ENCODE assay signal across 23 cellular contexts in the genomic region with DNA sequence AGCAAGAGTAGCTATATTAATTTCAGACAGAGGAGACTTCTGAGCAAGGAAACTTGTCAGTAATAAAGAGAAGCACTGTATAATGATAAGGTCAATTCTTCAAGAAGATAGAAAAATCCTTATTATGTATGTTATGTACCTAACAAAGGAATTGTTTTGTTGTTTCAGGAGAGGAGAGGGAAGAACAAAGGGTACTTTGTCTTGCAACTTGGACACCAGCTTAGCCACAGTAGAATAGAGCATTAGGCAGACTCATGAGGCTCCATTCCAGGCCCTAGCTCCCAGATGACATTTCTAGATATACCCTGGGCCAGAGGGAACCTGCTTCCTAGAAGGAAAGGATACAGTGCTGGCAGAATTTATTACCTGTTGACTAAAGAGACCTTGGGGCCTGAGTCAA.
"Had no signal": no experiment of that assay in that cellular context is flagged by ENCODE, and none has a peak within 500 bp of the region (broad histone marks: within the 10 kb centered on the region; RNA-seq: fewer than 3 reads in every experiment).

No MANE protein-coding gene starts in this region.

- H3K27me3 Mint-ChIP-seq: activated CD4-positive, alpha-beta memory T cell treated with anti-CD3 and anti-CD28 coated beads for 36 hours; activated CD4-positive, alpha-beta T cell treated with anti-CD3 and anti-CD28 coated beads, Interleukin-2, amount 10 ng/mL, durations not matched to agents 7 days and 5 days; activated naive CD8-positive, alpha-beta T cell treated with anti-CD3 and anti-CD28 coated beads for 36 hours; activated T-helper 17 cell treated with anti-CD3 and anti-CD28 coated beads, Interleukin-2, amount 50 U/mL, for 72 hours had no signal

- H3K4me3 Mint-ChIP-seq: activated CD4-positive, alpha-beta memory T cell treated with anti-CD3 and anti-CD28 coated beads for 36 hours; activated CD4-positive, alpha-beta T cell treated with anti-CD3 and anti-CD28 coated beads, Interleukin-2, amount 10 ng/mL, durations not matched to agents 7 days and 5 days; activated naive CD4-positive, alpha-beta T cell treated with anti-CD3 and anti-CD28 coated beads for 36 hours; activated naive CD8-positive, alpha-beta T cell treated with anti-CD3 and anti-CD28 coated beads for 36 hours; activated T-helper 17 cell treated with anti-CD3 and anti-CD28 coated beads, Interleukin-2, amount 50 U/mL, for 72 hours; T-cell had no signal

- H3K36me3 Mint-ChIP-seq: activated CD4-positive, alpha-beta memory T cell treated with anti-CD3 and anti-CD28 coated beads for 36 hours; T-cell had no signal

- H3K9me3 Mint-ChIP-seq: activated CD4-positive, alpha-beta memory T cell treated with anti-CD3 and anti-CD28 coated beads for 36 hours; activated CD4-positive, alpha-beta T cell treated with anti-CD3 and anti-CD28 coated beads, Interleukin-2, amount 10 ng/mL, durations not matched to agents 7 days and 5 days; activated naive CD4-positive, alpha-beta T cell treated with anti-CD3 and anti-CD28 coated beads for 36 hours; activated naive CD8-positive, alpha-beta T cell treated with anti-CD3 and anti-CD28 coated beads for 36 hours; activated T-helper 17 cell treated with anti-CD3 and anti-CD28 coated beads, Interleukin-2, amount 50 U/mL, for 72 hours; T-cell had no signal

- DNase-seq: activated CD4-positive, alpha-beta memory T cell treated with anti-CD3 and anti-CD28 coated beads for 36 hours; activated CD4-positive, alpha-beta T cell treated with anti-CD3 and anti-CD28 coated beads, Interleukin-2, amount 10 ng/mL, durations not matched to agents 7 days and 5 days; activated CD4-positive, CD25-positive, alpha-beta regulatory T cell; activated CD8-positive, alpha-beta memory T cell treated with anti-CD3 and anti-CD28 coated beads for 24 hours; activated gamma-delta T cell; activated naive CD4-positive, alpha-beta T cell treated with anti-CD3 and anti-CD28 coated beads for 36 hours; activated naive CD8-positive, alpha-beta T cell treated with anti-CD3 and anti-CD28 coated beads for 36 hours; activated T-cell treated with anti-CD3 and anti-CD28 coated beads, Interleukin-2, amount 50 U/mL, for 48 hours; brain microvascular endothelial cell; MG63; MV-4-11; NCI-H1092 treated with DMSO at 0.1 percent for 48 hours; NCI-H1417 treated with DMSO at 0.1 percent for 48 hours; NCI-H1694; NCI-H2029 treated with DMSO at 0.1 percent for 48 hours; NCI-H345; NCI-H510A; NCI-H526 treated with DMSO at 0.1 percent for 48 hours; SHP77 treated with DMSO at 0.1 percent for 48 hours; T-cell; T-helper 2 cell; T1000 had no signal

- ATAC-seq: activated T-helper 17 cell treated with anti-CD3 and anti-CD28 coated beads, Interleukin-2, amount 50 U/mL, for 72 hours; T-cell had no signal

- H3K27ac Mint-ChIP-seq: activated CD4-positive, alpha-beta memory T cell treated with anti-CD3 and anti-CD28 coated beads for 36 hours; activated CD4-positive, alpha-beta T cell treated with anti-CD3 and anti-CD28 coated beads, Interleukin-2, amount 10 ng/mL, durations not matched to agents 7 days and 5 days; activated naive CD4-positive, alpha-beta T cell treated with anti-CD3 and anti-CD28 coated beads for 36 hours; activated naive CD8-positive, alpha-beta T cell treated with anti-CD3 and anti-CD28 coated beads for 36 hours; activated T-helper 17 cell treated with anti-CD3 and anti-CD28 coated beads, Interleukin-2, amount 50 U/mL, for 72 hours; T-cell had no signal
